25 cellular contexts compared by ENCODE assay signal in genomic region chr9:115651456-115651855, GRCh38.
DNase-seq lines count a peak whose midpoint lies in the region; ATAC-seq, FAIRE-seq and TF ChIP-seq lines count a peak whose summit lies in the region.
"Had no signal": no experiment of that assay in that cellular context is flagged by ENCODE, and none has a peak within 500 bp of the region (broad histone marks: within the 10 kb centered on the region; RNA-seq: fewer than 3 reads in every experiment).

No MANE protein-coding gene starts in this region.

- H3K4me1 Mint-ChIP-seq in astrocyte (ENCODE audit: low read depth, unreplicated experiment), result peaks cover 36% of the 10 kb centered on the region
- H3K4me1 Mint-ChIP-seq: activated CD4-positive, alpha-beta memory T cell treated with anti-CD3 and anti-CD28 coated beads, Interleukin-2, amount 10 ng/mL, durations not matched to agents 7 days and 5 days; CD4-positive, CD25-positive, alpha-beta regulatory T cell; memory B cell; naive B cell had no signal

- no peak for TF ChIP-seq CTCF in astrocyte (IDR thresholded peaks at IDR 0.05; ENCODE audit: insufficient read depth, low read depth, low read length)
- TF ChIP-seq CTCF in smooth muscle cell (IDR thresholded peaks at IDR 0.05; ENCODE audit: borderline replicate concordance, insufficient read depth, poor library complexity, severe bottlenecking), result no peak

- H3K27me3 ChIP-seq in astrocyte (ENCODE audit: insufficient read depth, low read length), result no peaks in the 10 kb centered on the region
- no peaks in the 10 kb centered on the region for H3K27me3 ChIP-seq in smooth muscle cell (ENCODE audit: low read depth)
- H3K27me3 ChIP-seq: colonic mucosa had no signal

- H3K4me3 ChIP-seq in astrocyte (ENCODE audit: insufficient read depth, low read depth, low read length) (no peak overlapping the region), smooth muscle cell (no peak overlapping the region)
- H3K4me3 ChIP-seq: colonic mucosa, HAP-1 had no signal

- H3K27ac Mint-ChIP-seq in astrocyte (ENCODE audit: unreplicated experiment), result peak overlapping the region; percentile 97
- H3K27ac Mint-ChIP-seq: activated CD4-positive, alpha-beta memory T cell treated with anti-CD3 and anti-CD28 coated beads, Interleukin-2, amount 10 ng/mL, durations not matched to agents 7 days and 5 days; CD4-positive, CD25-positive, alpha-beta regulatory T cell; memory B cell had no signal

- H3K9ac ChIP-seq in astrocyte (ENCODE audit: low read length) (peak overlapping the region; percentile 82), smooth muscle cell (ENCODE audit: low read depth) (peak overlapping the region; percentile 20)

- H3K9me3 ChIP-seq in astrocyte (ENCODE audit: insufficient read depth, low read depth, low read length), result peaks cover 2% of the 10 kb centered on the region
- H3K9me3 ChIP-seq in smooth muscle cell (replicated peaks; ENCODE audit: low read depth), result no peaks in the 10 kb centered on the region
- H3K9me3 ChIP-seq: colonic mucosa, HAP-1 had no signal

- H4K20me1 ChIP-seq in astrocyte (ENCODE audit: insufficient read depth, low read length) (no peaks in the 10 kb centered on the region), smooth muscle cell (ENCODE audit: low read depth) (no peaks in the 10 kb centered on the region)

- no peaks in the 10 kb centered on the region for H3K79me2 ChIP-seq in astrocyte (ENCODE audit: insufficient read depth, low read length)
- no peaks in the 10 kb centered on the region for H3K79me2 ChIP-seq in smooth muscle cell (ENCODE audit: low read depth)

- no peaks in the 10 kb centered on the region for H3K36me3 Mint-ChIP-seq in astrocyte (ENCODE audit: low read depth, unreplicated experiment)
- H3K36me3 Mint-ChIP-seq: CD4-positive, CD25-positive, alpha-beta regulatory T cell; memory B cell; naive B cell had no signal

- H3K27ac ChIP-seq in astrocyte (ENCODE audit: low read depth, low read length) (peak overlapping the region; percentile 98), smooth muscle cell (ENCODE audit: low read depth) (peak overlapping the region; percentile 96)
- H3K27ac ChIP-seq: RWPE1 had no signal

- H2AFZ ChIP-seq in astrocyte (ENCODE audit: low read depth, low read length) (no peak overlapping the region), smooth muscle cell (ENCODE audit: low read depth) (peak overlapping the region; percentile 13)

- H3K36me3 ChIP-seq in astrocyte (ENCODE audit: insufficient read depth, low read length) (no peaks in the 10 kb centered on the region), smooth muscle cell (ENCODE audit: low read depth) (no peaks in the 10 kb centered on the region)
- H3K36me3 ChIP-seq: colonic mucosa, HAP-1 had no signal

- no peak for ATAC-seq in HG02870 (IDR thresholded peaks at IDR 0.05; ENCODE audit: unreplicated experiment)
- ATAC-seq: right cardiac atrium had no signal

- H3K4me3 Mint-ChIP-seq in astrocyte (ENCODE audit: unreplicated experiment), result no peak overlapping the region
- H3K4me3 Mint-ChIP-seq: activated CD4-positive, alpha-beta memory T cell treated with anti-CD3 and anti-CD28 coated beads, Interleukin-2, amount 10 ng/mL, durations not matched to agents 7 days and 5 days; CD4-positive, CD25-positive, alpha-beta regulatory T cell; memory B cell; naive B cell had no signal

- FAIRE-seq in astrocyte (lab: Jason Lieb, UNC), result peak; percentile 78
- FAIRE-seq: GM18507, kidney had no signal

- H3K27me3 Mint-ChIP-seq in astrocyte (ENCODE audit: low read depth, unreplicated experiment), result no peaks in the 10 kb centered on the region
- H3K27me3 Mint-ChIP-seq: activated CD4-positive, alpha-beta memory T cell treated with anti-CD3 and anti-CD28 coated beads, Interleukin-2, amount 10 ng/mL, durations not matched to agents 7 days and 5 days; CD4-positive, CD25-positive, alpha-beta regulatory T cell had no signal

- peak overlapping the region; percentile 27 for H3K4me2 ChIP-seq in astrocyte (ENCODE audit: low read length)
- peak overlapping the region; percentile 62 for H3K4me2 ChIP-seq in smooth muscle cell

- DNase-seq in EL (peak; percentile 36), astrocyte (ENCODE audit: low read depth) (no peak), iris pigment epithelial cell (ENCODE audit: low read depth) (peak; percentile 57), smooth muscle cell (lab: John Stamatoyannopoulos, UW; ENCODE audit: unreplicated experiment) (no peak), GDM1 (lab: John Stamatoyannopoulos, UW) (no peak), NCI-H1105 treated with DMSO at 0.1 percent for 48 hours (lab: John Stamatoyannopoulos, UW) (no peak), Ammon's horn (ENCODE audit: low spot score) (no peak)
- DNase-seq: activated CD4-positive, alpha-beta memory T cell treated with anti-CD3 and anti-CD28 coated beads, Interleukin-2, amount 10 ng/mL, durations not matched to agents 7 days and 5 days; activated CD4-positive, CD25-positive, alpha-beta regulatory T cell; activated effector memory CD4-positive, alpha-beta T cell treated with Interleukin-2 at 50 U/mL for 16 hours; CD4-positive, CD25-positive, alpha-beta regulatory T cell; colonic mucosa; hippocampal formation; KG1; kidney; naive B cell; NCI-H2171; NCI-H526 treated with DMSO at 0.1 percent for 48 hours; right cardiac atrium; T1000 had no signal

- no peaks in the 10 kb centered on the region for H3F3A ChIP-seq in smooth muscle cell (ENCODE audit: low read depth)

- H3K4me1 ChIP-seq in astrocyte (ENCODE audit: insufficient read depth, low read length) (peaks cover 27% of the 10 kb centered on the region), smooth muscle cell (ENCODE audit: low read depth) (no peaks in the 10 kb centered on the region)
- H3K4me1 ChIP-seq: colonic mucosa, HAP-1 had no signal

- no peaks in the 10 kb centered on the region for H3K9me3 Mint-ChIP-seq in astrocyte (ENCODE audit: unreplicated experiment)
- H3K9me3 Mint-ChIP-seq: activated CD4-positive, alpha-beta memory T cell treated with anti-CD3 and anti-CD28 coated beads, Interleukin-2, amount 10 ng/mL, durations not matched to agents 7 days and 5 days; memory B cell had no signal

Comparison
In these comparisons a context has a peak if more than half of its experiments do, and no peak if none do; other contexts are left out.
1. DNase-seq: peak in EL (single experiment) and iris pigment epithelial cell (single experiment); none in astrocyte (single experiment), smooth muscle cell (single experiment), GDM1 (single experiment), NCI-H1105 treated with DMSO at 0.1 percent for 48 hours (single experiment) and Ammon's horn (single experiment).